ENCODE assay signal across 8 cellular contexts in genomic region chr4:26197018-26197779, GRCh38.
DNase-seq lines count a peak whose midpoint lies in the region; ATAC-seq, FAIRE-seq and TF ChIP-seq lines count a peak whose summit lies in the region.

No MANE protein-coding gene starts in this region.

- H3K36me3 ChIP-seq in Caco-2 (ENCODE audit: control insufficient read depth, insufficient read depth, low read length) = no peaks in the 10 kb centered on the region

- intact Hi-C loops in Caco-2 (cut with micrococcal nuclease; ENCODE audit: unreplicated experiment) = no loop called here

- no peak overlapping the region for H3K4me3 ChIP-seq in retinal pigment epithelial cell (ENCODE audit: low read length)
- H3K4me3 ChIP-seq in Caco-2 (ENCODE audit: low read depth, low read length) = no peak overlapping the region

- H3K4me1 Mint-ChIP-seq in Caco-2 (ENCODE audit: low read depth, unreplicated experiment) = no peaks in the 10 kb centered on the region

- peak; percentile 83 for ATAC-seq in GM18502 (IDR thresholded peaks at IDR 0.05; ENCODE audit: poor library complexity, unreplicated experiment)
- ATAC-seq in HG02798 (IDR thresholded peaks at IDR 0.05; ENCODE audit: poor library complexity, unreplicated experiment) = peak; percentile 80

- peaks cover 10% of the 10 kb centered on the region for H3K27me3 Mint-ChIP-seq in Caco-2 (ENCODE audit: insufficient read depth, unreplicated experiment)

- no TSS peak for BruUV-seq in Caco-2 (replicated peaks; lab: Mats Ljungman, UMichigan)

- no peaks in the 10 kb centered on the region for H3K27me3 ChIP-seq in Caco-2 (replicated peaks; ENCODE audit: control insufficient read depth, insufficient read depth, low read length)

- H3K36me3 Mint-ChIP-seq in Caco-2 (ENCODE audit: insufficient read depth, unreplicated experiment) = no peaks in the 10 kb centered on the region

- H3K4me3 Mint-ChIP-seq in Caco-2 (ENCODE audit: unreplicated experiment) = no peak overlapping the region

- H3K4me1 ChIP-seq in Caco-2 = no peaks in the 10 kb centered on the region

- H3K9me3 ChIP-seq in Caco-2 = no peaks in the 10 kb centered on the region

- H3K27ac Mint-ChIP-seq in Caco-2 (ENCODE audit: unreplicated experiment) = no peak overlapping the region

- FAIRE-seq in RCC 7860 (lab: Jason Lieb, UNC) (peak; percentile 95), frontal cortex (lab: Jason Lieb, UNC) (no peak)

- peak; percentile 92 for DNase-seq in RCC 7860 (ENCODE audit: low spot score)
- peak; percentile 70 for DNase-seq in activated effector memory CD4-positive, alpha-beta T cell treated with Interleukin-2 at 50 U/mL for 16 hours
- DNase-seq in retinal pigment epithelial cell (ENCODE audit: low read depth) = peak; percentile 66
- DNase-seq in Caco-2 = no peak
- no peak for DNase-seq in NCI-H146 (lab: John Stamatoyannopoulos, UW)
- DNase-seq in frontal cortex (ENCODE audit: low spot score in 2 of 2) = no peak

- POLR2A ChIA-PET in Caco-2 (lab: Charles Lee) = no interaction called here

- CTCF ChIA-PET in Caco-2 (lab: Charles Lee) = no interaction called here

- TF ChIP-seq CTCF in retinal pigment epithelial cell (conservative IDR thresholded peaks at IDR 0.05; ENCODE audit: low read depth, low read length) (no peak), Caco-2 (IDR thresholded peaks at IDR 0.05; ENCODE audit: insufficient read depth in 1 of 2, low read depth in 1 of 2, low read length in 1 of 2, severe bottlenecking in 1 of 2, unreplicated experiment in 1 of 2) (no peak)

- H3K9me3 Mint-ChIP-seq in Caco-2 (ENCODE audit: unreplicated experiment) = no peaks in the 10 kb centered on the region

Comparison
In these comparisons a context has a peak if more than half of its experiments do, and no peak if none do; other contexts are left out.
1. DNase-seq: peak in RCC 7860 (single experiment), activated effector memory CD4-positive, alpha-beta T cell treated with Interleukin-2 at 50 U/mL for 16 hours (single experiment) and retinal pigment epithelial cell (single experiment); none in Caco-2 (0 of 2), NCI-H146 (single experiment) and frontal cortex (0 of 2).